In genomic region chr20:49340161-49340966, GRCh38 we compare ENCODE assay signal across 15 cellular contexts.
DNase-seq lines count a peak whose midpoint lies in the region; ATAC-seq, FAIRE-seq and TF ChIP-seq lines count a peak whose summit lies in the region.
"Had no signal": no experiment of that assay in that cellular context is flagged by ENCODE, and none has a peak within 500 bp of the region (broad histone marks: within the 10 kb centered on the region; RNA-seq: fewer than 3 reads in every experiment).

No MANE protein-coding gene starts in this region.

- TF ChIP-seq CTCF in RWPE1 (conservative IDR thresholded peaks at IDR 0.05; ENCODE audit: low read depth) (no peak), tibial artery (IDR thresholded peaks at IDR 0.05) (no peak), hepatocyte (IDR thresholded peaks at IDR 0.05; ENCODE audit: poor library complexity) (no peak), pancreas (IDR thresholded peaks at IDR 0.05) (no peak)

- FAIRE-seq in pancreas (lab: Jason Lieb, UNC), result no peak

- DNase-seq in Right ventricle myocardium superior (peak; percentile 59), left cardiac atrium (no peak), RWPE1 (ENCODE audit: low spot score) (no peak), fibroblast of peridontal ligament (ENCODE audit: extremely low read depth) (peak; percentile 31), tibial artery (peak; percentile 69 to 79), H7 (no peak), hepatocyte (ENCODE audit: low spot score) (no peak), pancreas (no peak)
- DNase-seq: activated T-cell treated with anti-CD3 and anti-CD28 coated beads for 4 hours; COR-L47; naive B cell; NK-92 treated with Interleukin-12 subunit alpha and Interleukin-12 subunit beta, amount 100 ng/mL, for 24 hours; SHP77 treated with DMSO at 0.1 percent for 48 hours; stimulated activated CD4-positive, alpha-beta T cell treated with anti-CD3 and anti-CD28 coated beads, Interleukin-1b, Interleukin-23, amount 100 ng/mL, for 48 hours had no signal

- POLR2A ChIA-PET in RWPE1 (lab: Yijun Ruan, JAX; ENCODE audit: low non-redundant PET), result no interaction called here

- H3K4me1 ChIP-seq in tibial artery (peaks cover 0 to 23% (median 11%) of the 10 kb centered on the region in 4 donors), hepatocyte (ENCODE audit: insufficient read depth) (no peaks in the 10 kb centered on the region), pancreas (no peaks in the 10 kb centered on the region)

- intact Hi-C loops in Right ventricle myocardium superior (cut with DNase I), result no loop called here
- intact Hi-C loops in left cardiac atrium (cut with DNase I), result no loop called here
- intact Hi-C loops in tibial artery (cut with DNase I; ENCODE audit: low total_unique reads), result loop anchor here (10.0 kb wide), 1 partner anchor 54 kb away; no protein-coding TSS in a partner anchor
- intact Hi-C loops in pancreas (cut with DNase I), result loop anchor here in 1 of 3 donors (5.0 kb wide), 1 partner anchor 142 kb away; the partner anchor contains the start of gene KCNB1

- H3K36me3 ChIP-seq in tibial artery (no peaks in the 10 kb centered on the region), H7 (replicated peaks; ENCODE audit: control insufficient read depth, insufficient read depth, low read length) (no peaks in the 10 kb centered on the region), hepatocyte (replicated peaks; ENCODE audit: insufficient read depth, low read depth) (no peaks in the 10 kb centered on the region), pancreas (no peaks in the 10 kb centered on the region)
- H3K36me3 ChIP-seq: suprapubic skin had no signal

- no peak overlapping the region for H3K4me2 ChIP-seq in hepatocyte

- H3K27me3 ChIP-seq in tibial artery, result no peaks in the 10 kb centered on the region
- H3K27me3 ChIP-seq in H7 (ENCODE audit: control insufficient read depth, insufficient read depth, low read length), result no peaks in the 10 kb centered on the region
- no peaks in the 10 kb centered on the region for H3K27me3 ChIP-seq in hepatocyte
- no peaks in the 10 kb centered on the region for H3K27me3 ChIP-seq in pancreas
- H3K27me3 ChIP-seq: suprapubic skin had no signal

- no peaks in the 10 kb centered on the region for H3K79me2 ChIP-seq in hepatocyte

- H4K20me1 ChIP-seq in hepatocyte (ENCODE audit: insufficient read depth, poor library complexity, severe bottlenecking), result no peaks in the 10 kb centered on the region

- ATAC-seq in Right ventricle myocardium superior (ENCODE audit: poor library complexity) (no peak), left cardiac atrium (no peak), pancreas (no peak)

- 76% methylated on average over 14 of the region's 14 CpGs for WGBS in hepatocyte (ENCODE audit: low lambda C conversion rate, missing lambda C conversion rate)
- 52 to 64% methylated on average over 14 of the region's 14 CpGs for WGBS in pancreas, 2 donors

- H3K27ac ChIP-seq in RWPE1 (peak overlapping the region; percentile 51), tibial artery (peak overlapping the region; percentile 34 to 39), hepatocyte (no peak overlapping the region), pancreas (no peak overlapping the region)
- H3K27ac ChIP-seq: suprapubic skin had no signal

- H3K9me2 ChIP-seq in hepatocyte (replicated peaks; ENCODE audit: insufficient read depth), result no peaks in the 10 kb centered on the region

- CTCF ChIA-PET in RWPE1 (lab: Yijun Ruan, JAX), result interaction anchor here (0.6 to 8.3 kb wide), 5 partner anchors 106 to 620 kb away, joined by 3 to 120 read pairs (median 4); no protein-coding TSS in a partner anchor

- H3K9me3 ChIP-seq in tibial artery (no peaks in the 10 kb centered on the region), hepatocyte (ENCODE audit: low read depth) (no peaks in the 10 kb centered on the region), pancreas (no peaks in the 10 kb centered on the region)
- H3K9me3 ChIP-seq: suprapubic skin had no signal

- H3K4me3 ChIP-seq in tibial artery (peak overlapping the region; percentile 3 to 15), H7 (ENCODE audit: insufficient read depth, low read depth, low read length) (no peak overlapping the region), hepatocyte (no peak overlapping the region), pancreas (no peak overlapping the region)
- H3K4me3 ChIP-seq: suprapubic skin had no signal

- no peak overlapping the region for H2AFZ ChIP-seq in hepatocyte

Comparison
In these comparisons a context has a peak if more than half of its experiments do, and no peak if none do; other contexts are left out.
1. DNase-seq: peak in Right ventricle myocardium superior (single experiment), fibroblast of peridontal ligament (single experiment) and tibial artery (2 of 2); none in left cardiac atrium (single experiment), RWPE1 (single experiment), H7 (single experiment), hepatocyte (single experiment) and pancreas (0 of 6).
2. H3K27ac ChIP-seq: peak in RWPE1 (single experiment) and tibial artery (2 of 2); none in hepatocyte (single experiment) and pancreas (0 of 4).
3. H3K4me3 ChIP-seq: peak in tibial artery (2 of 2); none in H7 (single experiment), hepatocyte (single experiment) and pancreas (0 of 4).